ENCODE assay signal across 16 cellular contexts in the genomic region with DNA sequence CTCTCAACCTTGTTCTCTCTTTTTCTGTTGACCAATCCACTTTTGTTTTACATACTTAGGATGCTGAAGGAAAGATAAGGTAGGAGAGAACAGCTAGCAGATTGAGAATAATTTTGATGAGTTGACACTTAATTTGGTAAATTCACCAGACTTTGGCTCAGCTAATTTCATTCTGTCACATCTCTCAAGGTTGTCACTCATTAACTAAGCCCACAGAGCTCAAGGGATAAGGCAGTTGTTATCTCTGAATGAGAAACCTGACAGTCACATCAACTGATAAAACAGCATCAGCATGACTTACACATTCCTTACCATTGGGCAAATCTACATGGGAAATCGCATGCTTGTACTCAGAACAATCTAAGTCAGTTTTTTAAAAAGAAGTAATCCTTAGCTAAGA.
DNase-seq lines count a peak whose midpoint lies in the region; ATAC-seq, FAIRE-seq and TF ChIP-seq lines count a peak whose summit lies in the region.
"Had no signal": no experiment of that assay in that cellular context is flagged by ENCODE, and none has a peak within 500 bp of the region (broad histone marks: within the 10 kb centered on the region; RNA-seq: fewer than 3 reads in every experiment).

No MANE protein-coding gene starts in this region.

- no peak overlapping the region for H2AK9ac ChIP-seq in IMR-90 (replicated peaks; ENCODE audit: low read depth, low read length, poor library complexity)

- DNase-seq in Caki2 (ENCODE audit: low read depth) = peak; percentile 10
- no peak for DNase-seq in IMR-90
- DNase-seq in H1 (ENCODE audit: low read depth in 1 of 2, low spot score in 2 of 2) = no peak
- no peak for DNase-seq in PC-9
- DNase-seq in T-helper 9 cell = no peak
- no peak for DNase-seq in NCI-H1694 (lab: John Stamatoyannopoulos, UW)
- DNase-seq: BE2C; CD4-positive, alpha-beta memory T cell; DMS153; H9; KBM-7 had no signal

- no peak overlapping the region for H4K5ac ChIP-seq in IMR-90 (ENCODE audit: low read depth, low read length)
- H4K5ac ChIP-seq in H1 (ENCODE audit: insufficient read length, low read depth, low read length) = no peak overlapping the region

- H3K9me2 ChIP-seq in neural cell (ENCODE audit: insufficient read depth, low read length) = no peaks in the 10 kb centered on the region
- H3K9me2 ChIP-seq in PC-9 (ENCODE audit: insufficient read depth) = no peaks in the 10 kb centered on the region

- H2BK120ac ChIP-seq in IMR-90 (ENCODE audit: low read depth, low read length) = no peak overlapping the region
- no peak overlapping the region for H2BK120ac ChIP-seq in H1 (replicated peaks; ENCODE audit: low read depth, low read length)

- POLR2A ChIA-PET in IMR-90 (lab: Charles Lee; ENCODE audit: unreplicated experiment) (no interaction called here), H1 (lab: Charles Lee; ENCODE audit: partially characterized antibody) (no interaction called here), PC-9 (lab: Charles Lee; ENCODE audit: unreplicated experiment) (no interaction called here)

- no peak overlapping the region for H2BK12ac ChIP-seq in H1 (ENCODE audit: low read depth, low read length)

- no peak overlapping the region for H3K27ac ChIP-seq in IMR-90 (ENCODE audit: insufficient read depth, low read length)
- H3K27ac ChIP-seq in H1 (ENCODE audit: low read depth, low read length) = no peak overlapping the region
- H3K27ac ChIP-seq in neural cell (ENCODE audit: low read length) = no peak overlapping the region
- H3K27ac ChIP-seq in PC-9 = no peak overlapping the region
- H3K27ac ChIP-seq: C4-2B had no signal

- BruUV-seq in IMR-90 (replicated peaks; lab: Mats Ljungman, UMichigan) (no TSS peak), PC-9 (replicated peaks; lab: Mats Ljungman, UMichigan) (no TSS peak)

- H4K91ac ChIP-seq in IMR-90 (ENCODE audit: insufficient read depth, low read depth, low read length) = no peak overlapping the region
- no peak overlapping the region for H4K91ac ChIP-seq in H1 (replicated peaks; ENCODE audit: insufficient read length, low read length)

- no peak overlapping the region for H2AK5ac ChIP-seq in IMR-90 (ENCODE audit: low read depth, low read length)
- H2AK5ac ChIP-seq in H1 (ENCODE audit: low read depth, low read length) = no peak overlapping the region

- in situ Hi-C loops in Caki2 (cut with HindIII; ENCODE audit: low pct_unique_long_range_greater_than_20kb, low sequenced_read_pairs) (no loop called here), IMR-90 (cut with MboI; ENCODE audit: low sequenced_read_pairs) (no loop called here)

- H3K79me2 ChIP-seq in H1 (ENCODE audit: control insufficient read depth in 1 of 2, insufficient read depth in 2 of 2, low read length in 2 of 2) = no peaks in the 10 kb centered on the region
- no peaks in the 10 kb centered on the region for H3K79me2 ChIP-seq in neural cell (replicated peaks; ENCODE audit: insufficient read depth, low read length)
- no peaks in the 10 kb centered on the region for H3K79me2 ChIP-seq in PC-9 (ENCODE audit: low read depth)

- H2BK5ac ChIP-seq in IMR-90 (ENCODE audit: low read depth, low read length, poor library complexity, severe bottlenecking) (no peak overlapping the region), H1 (ENCODE audit: low read depth, low read length) (no peak overlapping the region)

- H4K8ac ChIP-seq in IMR-90 (ENCODE audit: low read depth in 2 of 2, low read length in 2 of 2) (no peak overlapping the region), H1 (ENCODE audit: extremely low read depth, insufficient read depth, low read length) (no peak overlapping the region)

- no peak for TF ChIP-seq POLR2A in IMR-90 (IDR thresholded peaks at IDR 0.05; ENCODE audit: low read depth, low read length)
- TF ChIP-seq POLR2A in H1 (IDR thresholded peaks at IDR 0.05; ENCODE audit: control extremely low read depth in 1 of 2, low read depth in 2 of 2, low read length in 2 of 2) = no peak

- H3K36me3 ChIP-seq in IMR-90 (ENCODE audit: control insufficient read depth, insufficient read depth, low read length) (no peaks in the 10 kb centered on the region), H1 (ENCODE audit: control insufficient read depth in 2 of 4, insufficient read depth in 4 of 4, low read length in 3 of 4) (no peaks in the 10 kb centered on the region), neural cell (ENCODE audit: insufficient read depth, low read length) (no peaks in the 10 kb centered on the region), PC-9 (ENCODE audit: low read depth) (no peaks in the 10 kb centered on the region)
- H3K36me3 ChIP-seq: BE2C had no signal

- CTCF ChIA-PET in IMR-90 (lab: Yijun Ruan, JAX) (no interaction called here), H1 (lab: Charles Lee; ENCODE audit: partially characterized antibody) (interaction anchor here (0.6 kb wide), 1 partner anchor 711 kb away, joined by 3 read pairs; no protein-coding TSS in a partner anchor), PC-9 (lab: Charles Lee) (no interaction called here)

- H2BK15ac ChIP-seq in IMR-90 (ENCODE audit: low read depth, low read length) = no peak overlapping the region
- no peak overlapping the region for H2BK15ac ChIP-seq in H1 (ENCODE audit: low read length)

- no peak for TF ChIP-seq CTCF in IMR-90 (conservative IDR thresholded peaks at IDR 0.05; ENCODE audit: low read depth, low read length)
- no peak for TF ChIP-seq CTCF in H1 (IDR thresholded peaks at IDR 0.05; ENCODE audit: control extremely low read depth in 1 of 3, insufficient read depth in 1 of 3, low read depth in 1 of 3, low read length in 3 of 3)
- no peak for TF ChIP-seq CTCF in neural cell (IDR thresholded peaks at IDR 0.05; ENCODE audit: poor library complexity, severe bottlenecking)
- no peak for TF ChIP-seq CTCF in PC-9 (conservative IDR thresholded peaks at IDR 0.05)

- H3K23ac ChIP-seq in IMR-90 (ENCODE audit: low read depth, low read length) (no peak overlapping the region), H1 (ENCODE audit: insufficient read length) (no peak overlapping the region)

- ATAC-seq in IMR-90 (ENCODE audit: low read depth) = no peak
- ATAC-seq: GM23338 had no signal

- H3K9me1 ChIP-seq in IMR-90 (ENCODE audit: insufficient read depth, low read length) = no peaks in the 10 kb centered on the region

- H3K9me3 ChIP-seq in IMR-90 (ENCODE audit: control insufficient read depth, insufficient read depth, low read length) (no peaks in the 10 kb centered on the region), H1 (ENCODE audit: insufficient read depth in 2 of 2, low read depth in 1 of 2, low read length in 1 of 2) (no peaks in the 10 kb centered on the region), neural cell (ENCODE audit: low read length) (no peaks in the 10 kb centered on the region), PC-9 (ENCODE audit: insufficient read depth, low read depth) (no peaks in the 10 kb centered on the region)
- H3K9me3 ChIP-seq: BE2C had no signal

- H3K14ac ChIP-seq in IMR-90 (replicated peaks; ENCODE audit: low read depth, low read length) (no peak overlapping the region), H1 (ENCODE audit: insufficient read length) (no peak overlapping the region)

- H3K4me1 ChIP-seq in IMR-90 (ENCODE audit: control insufficient read depth, insufficient read depth, low read length) (no peaks in the 10 kb centered on the region), H1 (replicated peaks in 1 of 4; ENCODE audit: control insufficient read depth in 3 of 4, insufficient read depth in 4 of 4, low read length in 3 of 4) (no peaks in the 10 kb centered on the region), PC-9 (replicated peaks; ENCODE audit: insufficient read depth) (no peaks in the 10 kb centered on the region)
- H3K4me1 ChIP-seq: BE2C had no signal

- no peak for TF ChIP-seq EP300 in H1 (IDR thresholded peaks at IDR 0.05; ENCODE audit: borderline replicate concordance in 1 of 2, low read depth in 2 of 2, low read length in 2 of 2)
- TF ChIP-seq EP300 in neural cell (conservative IDR thresholded peaks at IDR 0.05; ENCODE audit: poor library complexity, severe bottlenecking) = peak; percentile 95

- H3K27me3 ChIP-seq in IMR-90 (ENCODE audit: control insufficient read depth, insufficient read depth, low read length) (no peaks in the 10 kb centered on the region), H1 (replicated peaks in 1 of 4; ENCODE audit: control insufficient read depth in 3 of 4, extremely low read depth in 1 of 4, insufficient read depth in 3 of 4, low read length in 3 of 4) (no peaks in the 10 kb centered on the region), neural cell (ENCODE audit: insufficient read depth, low read depth, low read length) (no peaks in the 10 kb centered on the region), PC-9 (ENCODE audit: insufficient read depth, low read depth) (no peaks in the 10 kb centered on the region)
- H3K27me3 ChIP-seq: BE2C had no signal

- H2AFZ ChIP-seq in IMR-90 (replicated peaks; ENCODE audit: low read length, poor library complexity) (no peak overlapping the region), H1 (ENCODE audit: low read length) (no peak overlapping the region), neural cell (ENCODE audit: low read depth, low read length) (no peak overlapping the region), PC-9 (no peak overlapping the region)
- H2AFZ ChIP-seq: GM23338 had no signal

- no peak overlapping the region for H2BK20ac ChIP-seq in IMR-90 (ENCODE audit: low read depth, low read length)
- no peak overlapping the region for H2BK20ac ChIP-seq in H1 (ENCODE audit: low read length)

- H3K4me2 ChIP-seq in IMR-90 (ENCODE audit: low read depth, low read length) (no peak overlapping the region), H1 (ENCODE audit: insufficient read depth in 1 of 2, low read depth in 2 of 2, low read length in 2 of 2) (no peak overlapping the region), neural cell (ENCODE audit: low read length) (no peak overlapping the region), PC-9 (no peak overlapping the region)
- H3K4me2 ChIP-seq: GM23338 had no signal

- no peaks in the 10 kb centered on the region for H3K79me1 ChIP-seq in IMR-90 (ENCODE audit: low read depth in 1 of 2, low read length in 2 of 2)
- no peaks in the 10 kb centered on the region for H3K79me1 ChIP-seq in H1 (ENCODE audit: low read depth, low read length)

- no peak for TF ChIP-seq RAD21 in IMR-90 (IDR thresholded peaks at IDR 0.05; ENCODE audit: low read length)
- TF ChIP-seq RAD21 in H1 (IDR thresholded peaks at IDR 0.05 in 1 of 2, conservative IDR thresholded peaks at IDR 0.05 in 1 of 2; ENCODE audit: low read depth in 2 of 2, low read length in 2 of 2) = no peak
- no peak for TF ChIP-seq RAD21 in neural cell (conservative IDR thresholded peaks at IDR 0.05)

- H3K23me2 ChIP-seq in H1 (ENCODE audit: low read depth, low read length) = no peaks in the 10 kb centered on the region

- intact Hi-C loops in IMR-90 (cut with micrococcal nuclease) (no loop called here), PC-9 (cut with micrococcal nuclease; ENCODE audit: unreplicated experiment) (no loop called here)

- WGBS in IMR-90 (ENCODE audit: extremely low coverage in 2 of 2, insufficient read length in 1 of 2), 2 experiments = no CpG with 5 or more reads among the region's 1 CpG
- WGBS in H1 (ENCODE audit: extremely low coverage in 1 of 2, insufficient coverage in 1 of 2, insufficient read length in 1 of 2, insufficient replicate concordance in 2 of 2, low coverage in 1 of 2, low lambda C conversion rate in 2 of 2, missing lambda C conversion rate in 1 of 2), 2 experiments = 94% methylated on average over 1 of the region's 1 CpG; no CpG with 5 or more reads in 1 of the 2 experiments

- H3K18ac ChIP-seq in IMR-90 (ENCODE audit: low read depth, low read length) (no peak overlapping the region), H1 (ENCODE audit: extremely low read depth, low read length) (no peak overlapping the region)

- H4K20me1 ChIP-seq in IMR-90 (ENCODE audit: insufficient read depth, low read length) = no peaks in the 10 kb centered on the region
- H4K20me1 ChIP-seq in H1 (replicated peaks in 1 of 2; ENCODE audit: control insufficient read depth in 1 of 2, insufficient read depth in 2 of 2, low read length in 2 of 2) = no peaks in the 10 kb centered on the region
- H4K20me1 ChIP-seq in neural cell (ENCODE audit: insufficient read depth) = no peaks in the 10 kb centered on the region
- no peaks in the 10 kb centered on the region for H4K20me1 ChIP-seq in PC-9 (ENCODE audit: insufficient read depth)

- H3K9ac ChIP-seq in IMR-90 (ENCODE audit: low read depth, low read length) (no peak overlapping the region), H1 (replicated peaks in 1 of 4; ENCODE audit: extremely low read depth in 1 of 4, low read depth in 3 of 4, low read length in 3 of 4) (no peak overlapping the region), neural cell (ENCODE audit: low read length) (no peak overlapping the region)

- no peak for FAIRE-seq in H1 (lab: Jason Lieb, UNC)
- FAIRE-seq: A204.1, D721Med had no signal

- H3K4ac ChIP-seq in IMR-90 (ENCODE audit: low read depth, low read length) = no peak overlapping the region
- no peak overlapping the region for H3K4ac ChIP-seq in H1 (replicated peaks; ENCODE audit: insufficient read length, low read depth, low read length)

- dilution Hi-C loops in IMR-90 (cut with HindIII; ENCODE audit: low sequenced_read_pairs, unreplicated experiment) = no loop called here

- no peak overlapping the region for H3K56ac ChIP-seq in IMR-90 (ENCODE audit: extremely low read depth, insufficient read depth, low read length)
- no peak overlapping the region for H3K56ac ChIP-seq in H1 (replicated peaks; ENCODE audit: insufficient read length, low read depth, low read length)

- H3F3A ChIP-seq in neural cell (ENCODE audit: insufficient read depth, low read length, poor library complexity, severe bottlenecking) (peaks cover 4% of the 10 kb centered on the region), PC-9 (ENCODE audit: insufficient read depth, low read depth) (no peaks in the 10 kb centered on the region)

- H3K4me3 ChIP-seq in IMR-90 (ENCODE audit: insufficient read depth, low read depth, low read length) (no peak overlapping the region), H1 (ENCODE audit: extremely low read depth in 1 of 4, insufficient read depth in 2 of 4, low read depth in 3 of 4, low read length in 4 of 4) (no peak overlapping the region), neural cell (ENCODE audit: low read length) (no peak overlapping the region), PC-9 (no peak overlapping the region)
- H3K4me3 ChIP-seq: GM23338 had no signal
